In the genomic region with DNA sequence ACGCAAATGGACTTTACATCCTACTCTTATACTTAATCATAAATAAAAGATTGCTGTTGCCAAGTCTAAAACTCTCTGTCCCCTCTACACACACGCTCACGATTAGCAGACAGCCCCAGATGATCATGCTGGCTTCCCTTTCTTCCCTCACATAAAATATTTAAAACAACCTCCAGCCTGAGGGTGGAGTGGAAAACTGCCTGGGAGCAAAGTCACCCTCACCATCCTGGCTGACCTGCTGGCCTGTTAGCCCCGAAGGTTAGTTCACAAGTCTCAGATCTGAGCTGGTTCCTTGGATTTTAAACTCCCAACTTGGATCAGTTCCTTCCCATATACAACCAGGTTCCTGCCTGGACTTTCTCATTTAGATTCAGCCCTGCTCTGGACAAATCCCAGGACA, we compare ENCODE assay signal across 19 cellular contexts.
"Had no signal": no experiment of that assay in that cellular context is flagged by ENCODE, and none has a peak within 500 bp of the region (broad histone marks: within the 10 kb centered on the region; RNA-seq: fewer than 3 reads in every experiment).

No MANE protein-coding gene starts in this region.

- H3K27me3 Mint-ChIP-seq: naive B cell had no signal

- ATAC-seq: foreskin keratinocyte, left ventricle myocardium superior had no signal

- H3K27me3 ChIP-seq: colonic mucosa, esophagus squamous epithelium, foreskin keratinocyte, ovary, right atrium auricular region, sigmoid colon, suprapubic skin, thyroid gland, upper lobe of left lung, uterus had no signal

- H3K9me3 ChIP-seq: colonic mucosa, esophagus squamous epithelium, ovary, right atrium auricular region, sigmoid colon, suprapubic skin, thyroid gland, upper lobe of left lung, uterus had no signal

- H3K36me3 ChIP-seq: colonic mucosa, ovary, uterus had no signal

- H3K4me3 ChIP-seq: colonic mucosa, esophagus squamous epithelium, lung, ovary, right atrium auricular region, sigmoid colon, skin epidermis, suprapubic skin, thyroid gland, upper lobe of left lung, uterus had no signal

- DNase-seq: colonic mucosa; dermis blood vessel endothelial cell; esophagus squamous epithelium; foreskin keratinocyte; left colon; left ventricle myocardium superior; mesenchymal stem cell; naive B cell; ovary; sigmoid colon; stimulated activated CD4-positive, alpha-beta T cell treated with anti-CD3 and anti-CD28 coated beads, Interleukin-12 subunit alpha, Interleukin-12 subunit beta, amount 100 ng/mL, for 4 hours; stimulated activated naive CD4-positive, alpha-beta T cell treated with Interleukin-2 at 50 U/mL for 16 hours; thyroid gland; upper lobe of left lung; uterus had no signal

- H3K27ac ChIP-seq: colonic mucosa, esophagus squamous epithelium, foreskin keratinocyte, ovary, right atrium auricular region, sigmoid colon, skin epidermis, suprapubic skin, thyroid gland, upper lobe of left lung, uterus had no signal

- H3K4me1 ChIP-seq: colonic mucosa, esophagus squamous epithelium, foreskin keratinocyte, right atrium auricular region, suprapubic skin, thyroid gland, upper lobe of left lung, uterus had no signal

- H3K4me3 Mint-ChIP-seq: naive B cell had no signal

- H3K4me1 Mint-ChIP-seq: naive B cell had no signal

- H3K9me3 Mint-ChIP-seq: naive B cell had no signal
